Comparison of ENCODE assay signal across 24 cellular contexts in the genomic region with DNA sequence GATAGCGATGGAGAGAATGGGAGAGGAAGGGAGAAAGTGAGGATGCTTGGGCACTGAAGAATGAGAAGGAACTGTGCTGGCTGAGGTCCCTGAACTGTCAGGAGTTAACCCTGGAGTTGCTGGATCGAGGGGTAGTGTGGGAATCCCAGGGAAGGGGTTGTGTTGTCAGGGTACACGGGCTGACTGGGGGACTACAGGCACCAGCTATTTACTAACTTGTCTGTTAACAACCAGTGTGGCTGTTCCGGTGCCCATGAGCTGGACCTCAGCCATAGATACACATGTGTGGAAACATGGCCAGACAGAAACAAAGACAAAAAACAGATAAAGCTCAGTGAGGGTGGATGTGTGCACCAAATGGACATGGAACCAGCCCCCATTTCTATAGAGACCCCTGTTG. TPM values are rescaled to one million over a fixed set of nuclear protein-coding genes. Genes with fewer than 3 reads are reported as not detected.
"Had no signal": no experiment of that assay in that cellular context is flagged by ENCODE, and none has a peak within 500 bp of the region (broad histone marks: within the 10 kb centered on the region; RNA-seq: fewer than 3 reads in every experiment).

No MANE protein-coding gene starts in this region.

- H2AFZ ChIP-seq: hepatocyte, neural progenitor cell had no signal

- H3K27me3 ChIP-seq: colonic mucosa, gastroesophageal sphincter, heart left ventricle, hepatocyte, neural progenitor cell, tibial nerve, upper lobe of left lung had no signal

- ATAC-seq: esophagus mucosa; foreskin keratinocyte; gastroesophageal sphincter; heart left ventricle; left colon; mucosa of descending colon; naive thymus-derived CD4-positive, alpha-beta T cell; right cardiac atrium; stimulated activated naive B cell treated with anti-CD40 and anti-IgM and Interleukin-4, amounts not matched to agents 10 μg/mL and 1 μg/mL and 100 μg/mL, for 72 hours had no signal

- H3K79me2 ChIP-seq: hepatocyte had no signal

- H3K4me3 ChIP-seq: colonic mucosa, gastroesophageal sphincter, heart left ventricle, hepatocyte, lung, mucosa of descending colon, neural progenitor cell, prostate gland, thoracic aorta, tibial nerve, upper lobe of left lung had no signal

- H3K27ac ChIP-seq: colonic mucosa, epithelial cell of prostate, foreskin keratinocyte, gastroesophageal sphincter, heart left ventricle, hepatocyte, neural progenitor cell, prostate gland, thoracic aorta, tibial nerve, upper lobe of left lung had no signal

- H3K9me3 ChIP-seq: colonic mucosa, gastroesophageal sphincter, heart left ventricle, mucosa of descending colon, prostate gland, thoracic aorta, tibial nerve, upper lobe of left lung had no signal

- H3K9ac ChIP-seq: neural progenitor cell had no signal

- H3K4me2 ChIP-seq: hepatocyte, neural progenitor cell had no signal

- H3K4me1 ChIP-seq: colonic mucosa, foreskin keratinocyte, neural progenitor cell, prostate gland had no signal

- H3K36me3 ChIP-seq: colonic mucosa, heart left ventricle, neural progenitor cell, prostate gland, thoracic aorta, upper lobe of left lung had no signal

- DNase-seq: colonic mucosa; dermis blood vessel endothelial cell; foreskin keratinocyte; kidney glomerular epithelial cell; left colon; mesenchymal stem cell; mucosa of descending colon; naive thymus-derived CD4-positive, alpha-beta T cell; right cardiac atrium; small intestine; stimulated activated CD4-positive, alpha-beta T cell treated with anti-CD3 and anti-CD28 coated beads, Interleukin-15, amount 100 ng/mL, for 24 hours; stimulated activated CD4-positive, alpha-beta T cell treated with anti-CD3 and anti-CD28 coated beads, Interleukin-2, amount 100 ng/mL, for 48 hours; stimulated activated naive B cell treated with anti-CD40 and anti-IgM and Interleukin-4, amounts not matched to agents 10 μg/mL and 1 μg/mL and 100 μg/mL, for 72 hours; upper lobe of left lung had no signal

RNA-seq across cellular contexts. Expression of a gene that starts 55.1 kb away (rescaled TPM):
- total RNA-seq: dermis blood vessel endothelial cell had no signal
